8 cellular contexts compared by ENCODE assay signal in genomic region chr21:25573409-25574206, GRCh38. TPM values are rescaled to one million over a fixed set of nuclear protein-coding genes. Genes with fewer than 3 reads are reported as not detected.
DNase-seq lines count a peak whose midpoint lies in the region; ATAC-seq and TF ChIP-seq lines count a peak whose summit lies in the region.

No MANE protein-coding gene starts in this region.

- no peak overlapping the region for H3K27ac Mint-ChIP-seq in endothelial cell (ENCODE audit: unreplicated experiment)

- no peak for TF ChIP-seq CTCF in endothelial cell (IDR thresholded peaks at IDR 0.05; ENCODE audit: unreplicated experiment)

- no peaks in the 10 kb centered on the region for H3K27me3 Mint-ChIP-seq in endothelial cell (ENCODE audit: unreplicated experiment)

- no peaks in the 10 kb centered on the region for H3K36me3 Mint-ChIP-seq in endothelial cell (ENCODE audit: low read depth, unreplicated experiment)

- ATAC-seq in GM21529 (IDR thresholded peaks at IDR 0.05; ENCODE audit: unreplicated experiment): peak; percentile 26

- H3K9me3 Mint-ChIP-seq in endothelial cell (ENCODE audit: unreplicated experiment): no peaks in the 10 kb centered on the region

- peaks cover 5% of the 10 kb centered on the region for H3K4me1 Mint-ChIP-seq in endothelial cell (ENCODE audit: unreplicated experiment)

- no peak overlapping the region for H3K4me3 Mint-ChIP-seq in endothelial cell (ENCODE audit: unreplicated experiment)

- peak; percentile 59 for DNase-seq in DMS153 (lab: John Stamatoyannopoulos, UW)
- peak; percentile 53 for DNase-seq in MV-4-11 (lab: John Stamatoyannopoulos, UW)
- DNase-seq in activated CD8-positive, alpha-beta memory T cell treated with anti-CD3 and anti-CD28 coated beads, Interleukin-2, amount 50 U/mL, for 24 hours (ENCODE audit: extremely low read depth): peak; percentile 54
- peak; percentile 97 for DNase-seq in glomerular visceral epithelial cell (ENCODE audit: extremely low spot score)
- DNase-seq in stimulated activated naive CD4-positive, alpha-beta T cell (lab: John Stamatoyannopoulos, UW): peak in 4 of 6 experiments; percentile 19 to 46 (median 30)
- no peak for DNase-seq in NCI-H2171 (lab: John Stamatoyannopoulos, UW)
- no peak for DNase-seq in endothelial cell (ENCODE audit: low spot score)

RNA-seq across cellular contexts. Expression of gene MRPL39, which starts 33.7 kb away (rescaled TPM):
- total RNA-seq in endothelial cell (ENCODE audit: unreplicated experiment): 25.0 TPM

Comparison
In these comparisons a context has a peak if more than half of its experiments do, and no peak if none do; other contexts are left out.
1. DNase-seq: peak in DMS153 (single experiment), MV-4-11 (single experiment), activated CD8-positive, alpha-beta memory T cell treated with anti-CD3 and anti-CD28 coated beads, Interleukin-2, amount 50 U/mL, for 24 hours (single experiment), glomerular visceral epithelial cell (single experiment) and stimulated activated naive CD4-positive, alpha-beta T cell (4 of 6); none in NCI-H2171 (single experiment) and endothelial cell (single experiment).